20 cellular contexts compared by ENCODE assay signal in genomic region chr11:93857413-93858185, GRCh38. TPM values are rescaled to one million over a fixed set of nuclear protein-coding genes. Genes with fewer than 3 reads are reported as not detected.
DNase-seq lines count a peak whose midpoint lies in the region; ATAC-seq and TF ChIP-seq lines count a peak whose summit lies in the region.
"Had no signal": no experiment of that assay in that cellular context is flagged by ENCODE, and none has a peak within 500 bp of the region (broad histone marks: within the 10 kb centered on the region; RNA-seq: fewer than 3 reads in every experiment).

No MANE protein-coding gene starts in this region.

- H3K27me3 Mint-ChIP-seq in nephron (ENCODE audit: low read depth) = no peaks in the 10 kb centered on the region

- H3K27ac Mint-ChIP-seq in nephron = peak overlapping the region in 2 of 3 experiments; percentile 19 to 50
- H3K27ac Mint-ChIP-seq: effector memory CD8-positive, alpha-beta T cell; T-helper 1 cell treated with Interleukin-12 subunit alpha and Interleukin-12 subunit beta and Interleukin-4 antibody, amounts not matched to agents 30 μg/mL and 1 μg/mL, for 36 hours had no signal

- no peaks in the 10 kb centered on the region for H3K27me3 ChIP-seq in fibroblast of lung (ENCODE audit: control insufficient read depth, insufficient read depth, low read length)
- H3K27me3 ChIP-seq: BLaER1 treated with 17β-estradiol and CSF1 and Interleukin-3, amounts not matched to agents 10 nM and 100 nM; gastrocnemius medialis; sigmoid colon; tibial artery had no signal

- ATAC-seq in GM19035 (IDR thresholded peaks at IDR 0.05; ENCODE audit: unreplicated experiment) (no peak), GM19463 (IDR thresholded peaks at IDR 0.05; ENCODE audit: unreplicated experiment) (no peak)
- ATAC-seq: effector memory CD8-positive, alpha-beta T cell; gastrocnemius medialis had no signal

- no peaks in the 10 kb centered on the region for H3K9me3 Mint-ChIP-seq in nephron
- H3K9me3 Mint-ChIP-seq: effector memory CD8-positive, alpha-beta T cell; T-helper 1 cell treated with Interleukin-12 subunit alpha and Interleukin-12 subunit beta and Interleukin-4 antibody, amounts not matched to agents 30 μg/mL and 1 μg/mL, for 36 hours had no signal

- H3K4me3 ChIP-seq in fibroblast of lung (replicated peaks in 1 of 4; ENCODE audit: control extremely low read depth in 1 of 4, insufficient read depth in 1 of 4, low read depth in 3 of 4, low read length in 4 of 4) = no peak overlapping the region
- H3K4me3 ChIP-seq: BLaER1 treated with 17β-estradiol and CSF1 and Interleukin-3, amounts not matched to agents 10 nM and 100 nM; gastrocnemius medialis; sigmoid colon; tibial artery had no signal

- no peaks in the 10 kb centered on the region for H3K9me3 ChIP-seq in fibroblast of lung (ENCODE audit: control insufficient read depth, insufficient read depth, low read depth, low read length)
- H3K9me3 ChIP-seq: gastrocnemius medialis, sigmoid colon, tibial artery had no signal

- peaks cover 7% of the 10 kb centered on the region for H3K4me1 Mint-ChIP-seq in nephron

- H3K9ac ChIP-seq in fibroblast of lung (ENCODE audit: insufficient read depth, low read length) = no peak overlapping the region
- H3K9ac ChIP-seq: BLaER1 treated with 17β-estradiol and CSF1 and Interleukin-3, amounts not matched to agents 10 nM and 100 nM had no signal

- no peak overlapping the region for H2AFZ ChIP-seq in fibroblast of lung (ENCODE audit: low read length)

- TF ChIP-seq CTCF in fibroblast of lung (conservative IDR thresholded peaks at IDR 0.05 in 1 of 2, IDR thresholded peaks at IDR 0.05 in 1 of 2; ENCODE audit: low read depth in 1 of 2, low read length in 2 of 2) = no peak
- no peak for TF ChIP-seq CTCF in nephron (IDR thresholded peaks at IDR 0.05; ENCODE audit: unreplicated experiment in 3 of 3)

- H3K27ac ChIP-seq in fibroblast of lung (ENCODE audit: insufficient read depth, low read length) = no peak overlapping the region
- H3K27ac ChIP-seq: BLaER1 treated with 17β-estradiol and CSF1 and Interleukin-3, amounts not matched to agents 10 nM and 100 nM; gastrocnemius medialis; sigmoid colon; tibial artery had no signal

- no peaks in the 10 kb centered on the region for H3K36me3 ChIP-seq in fibroblast of lung (ENCODE audit: control insufficient read depth, insufficient read depth, low read length)
- H3K36me3 ChIP-seq: BLaER1 treated with 17β-estradiol and CSF1 and Interleukin-3, amounts not matched to agents 10 nM and 100 nM; gastrocnemius medialis; sigmoid colon; tibial artery had no signal

- no peak overlapping the region for H3K4me3 Mint-ChIP-seq in nephron
- H3K4me3 Mint-ChIP-seq: effector memory CD8-positive, alpha-beta T cell; T-helper 1 cell treated with Interleukin-12 subunit alpha and Interleukin-12 subunit beta and Interleukin-4 antibody, amounts not matched to agents 30 μg/mL and 1 μg/mL, for 36 hours had no signal

- no peaks in the 10 kb centered on the region for H3K79me2 ChIP-seq in fibroblast of lung (ENCODE audit: control insufficient read depth, insufficient read depth, low read length)

- peak; percentile 77 for DNase-seq in NCI-H1092 treated with DMSO at 0.1 percent for 48 hours (lab: John Stamatoyannopoulos, UW)
- peak; percentile 16 for DNase-seq in RPMI7951 (ENCODE audit: low read depth)
- peak; percentile 36 to 47 for DNase-seq in fibroblast of lung (ENCODE audit: low read depth in 2 of 2)
- no peak for DNase-seq in glomerular visceral epithelial cell (ENCODE audit: extremely low spot score)
- DNase-seq: activated naive CD4-positive, alpha-beta T cell treated with Interleukin-2 at 50 U/mL for 16 hours; DMS79 treated with DMSO at 0.1 percent for 48 hours; effector memory CD8-positive, alpha-beta T cell; gastrocnemius medialis; GOT3; NCI-H187; sigmoid colon; stimulated activated CD4-positive, alpha-beta T cell treated with anti-CD3 and anti-CD28 coated beads, Interleukin-2, amount 100 ng/mL, for 48 hours; tibial artery had no signal

- no peaks in the 10 kb centered on the region for H3K36me3 Mint-ChIP-seq in nephron (ENCODE audit: low read depth)

- H3K4me2 ChIP-seq in fibroblast of lung (ENCODE audit: extremely low read depth, insufficient read depth, low read length) = no peak overlapping the region
- H3K4me2 ChIP-seq: BLaER1 treated with 17β-estradiol and CSF1 and Interleukin-3, amounts not matched to agents 10 nM and 100 nM had no signal

- no peaks in the 10 kb centered on the region for H3K4me1 ChIP-seq in fibroblast of lung (ENCODE audit: control insufficient read depth, extremely low read depth, insufficient read depth, low read length)
- H3K4me1 ChIP-seq: gastrocnemius medialis, sigmoid colon had no signal

- no peaks in the 10 kb centered on the region for H4K20me1 ChIP-seq in fibroblast of lung (ENCODE audit: control insufficient read depth, extremely low read depth, insufficient read depth, low read length)
- H4K20me1 ChIP-seq: BLaER1 treated with 17β-estradiol and CSF1 and Interleukin-3, amounts not matched to agents 10 nM and 100 nM had no signal

RNA-seq across cellular contexts. Expression of gene VSTM5, which starts 7.2 kb away (rescaled TPM):
- not detected in 2 replicates for total RNA-seq in RPMI7951 (2014; rRNA removed; shearing (Covaris generic))
- total RNA-seq in fibroblast of lung = 0.50 and 0.51 TPM in 2 replicates
- polyA plus RNA-seq in fibroblast of lung = 0.50 and 1.4 TPM in 2 replicates
- 0.30 and 0.57 TPM in 2 replicates for polyA plus RNA-seq in fibroblast of lung (2012)
- 0.93 and 2.0 TPM in 2 replicates for polyA minus RNA-seq in fibroblast of lung (ENCODE audit: low replicate concordance)
- total RNA-seq: gastrocnemius medialis, HT1080, mesenteric fat pad had no signal
